Comparison of ENCODE assay signal across 14 cellular contexts in the genomic region with DNA sequence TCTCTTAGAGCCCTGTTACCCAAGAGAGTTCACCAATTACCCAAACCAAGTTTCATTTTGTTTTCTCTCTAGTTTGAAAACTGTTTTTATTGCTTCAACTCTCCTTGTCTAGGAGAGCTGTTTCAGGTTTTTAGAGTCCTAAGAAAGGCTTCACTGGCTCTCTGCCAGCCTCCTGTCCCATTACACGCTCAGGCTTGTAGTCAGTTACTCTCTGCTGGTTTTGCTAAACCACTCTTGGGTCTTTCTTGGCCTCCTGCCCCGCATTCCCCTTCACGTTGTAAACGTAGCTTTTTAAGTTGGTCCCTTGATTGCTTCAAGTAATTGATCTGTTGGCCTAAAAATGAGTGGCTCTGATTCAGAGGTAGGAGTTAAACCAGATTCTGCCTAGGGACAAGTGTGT.
DNase-seq lines count a peak whose midpoint lies in the region; ATAC-seq and TF ChIP-seq lines count a peak whose summit lies in the region.
"Had no signal": no experiment of that assay in that cellular context is flagged by ENCODE, and none has a peak within 500 bp of the region (broad histone marks: within the 10 kb centered on the region; RNA-seq: fewer than 3 reads in every experiment).

No MANE protein-coding gene starts in this region.

- no peaks in the 10 kb centered on the region for H3K27me3 ChIP-seq in ovary

- no peak for TF ChIP-seq POLR2A in ovary (IDR thresholded peaks at IDR 0.05)

- H3K9me3 ChIP-seq in ovary: no peaks in the 10 kb centered on the region

- peak; percentile 93 for DNase-seq in DMS79 treated with DMSO at 0.1 percent for 48 hours (lab: John Stamatoyannopoulos, UW)
- peak; percentile 27 for DNase-seq in NCI-H128 (lab: John Stamatoyannopoulos, UW; ENCODE audit: unreplicated experiment)
- peak; percentile 38 for DNase-seq in cerebellar cortex (ENCODE audit: low spot score)
- peak; percentile 48 to 70 (median 64) for DNase-seq in ovary
- DNase-seq in stimulated activated naive CD4-positive, alpha-beta T cell (lab: John Stamatoyannopoulos, UW): no peak
- DNase-seq: activated CD4-positive, CD25-positive, alpha-beta regulatory T cell treated with anti-CD3 and anti-CD28 coated beads, Interleukin-2, amount 50 U/mL, for 72 hours; endodermal cell; Karpas-422; NCI-H1694 treated with DMSO at 0.1 percent for 48 hours; retina; SIG-M5 had no signal

- no peak overlapping the region for H3K27ac ChIP-seq in ovary

- no peak for TF ChIP-seq EP300 in ovary (IDR thresholded peaks at IDR 0.05)

- no peaks in the 10 kb centered on the region for H3K36me3 ChIP-seq in ovary

- ATAC-seq in HG03108 (IDR thresholded peaks at IDR 0.05; ENCODE audit: unreplicated experiment) (no peak), GM19452 (IDR thresholded peaks at IDR 0.05; ENCODE audit: unreplicated experiment) (no peak)

- TF ChIP-seq CTCF in ovary (IDR thresholded peaks at IDR 0.05): no peak

- no peak overlapping the region for H3K4me3 ChIP-seq in ovary
- H3K4me3 ChIP-seq: lung had no signal

- peaks cover 16% of the 10 kb centered on the region for H3K4me1 ChIP-seq in ovary (ENCODE audit: insufficient read depth)

- intact Hi-C loops in ovary (cut with DNase I): no loop called here

- 39 to 52% (median 45%) methylated on average over 4 of the region's 4 CpGs for WGBS in ovary, 3 donors

Comparison
In these comparisons a context has a peak if more than half of its experiments do, and no peak if none do; other contexts are left out.
1. DNase-seq: peak in DMS79 treated with DMSO at 0.1 percent for 48 hours (single experiment), NCI-H128 (single experiment), cerebellar cortex (single experiment) and ovary (5 of 5); none in stimulated activated naive CD4-positive, alpha-beta T cell (0 of 6).